ENCODE assay signal across 8 cellular contexts in genomic region chr1:155050560-155051341, GRCh38. TPM values are rescaled to one million over a fixed set of nuclear protein-coding genes. Genes with fewer than 3 reads are reported as not detected.
DNase-seq lines count a peak whose midpoint lies in the region; ATAC-seq, FAIRE-seq and TF ChIP-seq lines count a peak whose summit lies in the region.

Gene ADAM15 (plus strand): TSS chr1:155051316. CDS start chr1:155051387, 71 bp downstream.

- dilution Hi-C loops in endothelial cell of umbilical vein (cut with MboI; ENCODE audit: extremely low pct_ligation_motif_present, low sequenced_read_pairs): no loop called here

- H3K27me3 ChIP-seq in NT2/D1 (ENCODE audit: insufficient read depth, insufficient read length) (peaks cover 18% of the 10 kb centered on the region), endothelial cell of umbilical vein (ENCODE audit: control insufficient read depth in 2 of 2, insufficient read depth in 2 of 2, low read length in 2 of 2) (no peaks in the 10 kb centered on the region), mononuclear cell (ENCODE audit: insufficient read depth, low read length) (no peaks in the 10 kb centered on the region)

- peak; percentile 94 to 99 for TF ChIP-seq CTCF in endothelial cell of umbilical vein (IDR thresholded peaks at IDR 0.05; ENCODE audit: extremely low read depth in 1 of 2, insufficient read depth in 1 of 2, low read depth in 1 of 2, low read length in 2 of 2)

- peak within 1 kb of the TSS; percentile 99 for H3K9ac ChIP-seq in NT2/D1 (ENCODE audit: insufficient read length, low read depth)
- H3K9ac ChIP-seq in endothelial cell of umbilical vein (replicated peaks; ENCODE audit: extremely low read depth, insufficient read depth, low read length): peak within 1 kb of the TSS; percentile 46

- POLR2A ChIA-PET in endothelial cell of umbilical vein (lab: Charles Lee): interaction anchor here (0.7 to 1.6 kb wide), 2 partner anchors 34 to 142 kb away, joined by 3 to 4 read pairs; no protein-coding TSS in a partner anchor

- H4K20me1 ChIP-seq in endothelial cell of umbilical vein (replicated peaks; ENCODE audit: control insufficient read depth, extremely low read depth, insufficient read depth, low read length): no peaks in the 10 kb centered on the region

- peak; percentile 86 for FAIRE-seq in endothelial cell of umbilical vein (lab: Jason Lieb, UNC)

- no peaks in the 10 kb centered on the region for H3K9me1 ChIP-seq in endothelial cell of umbilical vein (replicated peaks; ENCODE audit: control insufficient read depth, extremely low read depth, insufficient read depth, low read length)

- BruUV-seq in endothelial cell of umbilical vein (replicated peaks; lab: Mats Ljungman, UMichigan): no TSS peak

- peak; percentile 33 for TF ChIP-seq POLR2A in GM19099 (IDR thresholded peaks at IDR 0.05; ENCODE audit: extremely low read depth, insufficient read length, low read depth)
- no peak for TF ChIP-seq POLR2A in endothelial cell of umbilical vein (IDR thresholded peaks at IDR 0.05; ENCODE audit: low read depth, low read length)

- peak; percentile 52 for ATAC-seq in HG03520 (IDR thresholded peaks at IDR 0.05; ENCODE audit: unreplicated experiment)

- H3K36me3 ChIP-seq in NT2/D1 (ENCODE audit: insufficient read depth, insufficient read length, low read length) (peaks cover 26% of the 10 kb centered on the region), endothelial cell of umbilical vein (ENCODE audit: control insufficient read depth in 2 of 2, extremely low read depth in 1 of 2, insufficient read depth in 2 of 2, low read length in 2 of 2) (peaks cover 0 to 7% of the 10 kb centered on the region in 2 experiments)

- no peaks in the 10 kb centered on the region for H3K9me3 ChIP-seq in NT2/D1 (ENCODE audit: insufficient read depth, low read length)
- no peaks in the 10 kb centered on the region for H3K9me3 ChIP-seq in endothelial cell of umbilical vein (replicated peaks; ENCODE audit: control insufficient read depth, insufficient read depth, low read length)
- no peaks in the 10 kb centered on the region for H3K9me3 ChIP-seq in mononuclear cell (ENCODE audit: low read depth, low read length)

- intact Hi-C loops in endothelial cell of umbilical vein (cut with micrococcal nuclease): loop anchor here (1.0 to 2.0 kb wide), 3 partner anchors 33 to 90 kb away; partner anchors contain the start of genes PYGO2 and ZBTB7B

- peaks cover 21% of the 10 kb centered on the region for H3K79me2 ChIP-seq in endothelial cell of umbilical vein (ENCODE audit: control insufficient read depth, insufficient read depth, low read length)

- DNase-seq in Ammon's horn (ENCODE audit: low spot score) (peak; percentile 82), NT2/D1 (ENCODE audit: low read depth, low spot score) (peak; percentile 82), endothelial cell of umbilical vein (ENCODE audit: low read depth, low spot score) (peak; percentile 81)
- DNase-seq in activated CD8-positive, alpha-beta memory T cell treated with anti-CD3 and anti-CD28 coated beads, Interleukin-2, amount 50 U/mL, for 48 hours: peak; percentile 93
- peak; percentile 71 to 72 for DNase-seq in stimulated activated CD8-positive, alpha-beta memory T cell treated with anti-CD3 and anti-CD28 coated beads, Interleukin-2, amount 100 ng/mL, for 48 hours (ENCODE audit: low read depth in 2 of 2)

- H3K27ac ChIP-seq in endothelial cell of umbilical vein (ENCODE audit: insufficient read depth, low read depth, low read length): peak within 1 kb of the TSS; percentile 53

- H3K4me1 ChIP-seq in NT2/D1 (ENCODE audit: insufficient read depth, insufficient read length) (peaks cover 36% of the 10 kb centered on the region), endothelial cell of umbilical vein (ENCODE audit: control insufficient read depth, extremely low read depth, insufficient read depth, low read length) (peaks cover 24% of the 10 kb centered on the region), mononuclear cell (ENCODE audit: insufficient read depth, low read length) (peaks cover 34% of the 10 kb centered on the region)

- peak within 1 kb of the TSS; percentile 86 for H3K4me2 ChIP-seq in endothelial cell of umbilical vein (ENCODE audit: insufficient read depth, low read length)

- CTCF ChIA-PET in endothelial cell of umbilical vein (lab: Charles Lee): interaction anchor here (0.5 to 6.1 kb wide), 36 partner anchors 8 to 143 kb away, joined by 3 to 59 read pairs (median 5); partner anchors contain the start of genes DCST1, DCST2, EFNA3 and EFNA4

- H2AFZ ChIP-seq in endothelial cell of umbilical vein (ENCODE audit: low read depth, low read length): peak within 1 kb of the TSS; percentile 73

- H3K4me3 ChIP-seq in NT2/D1 (ENCODE audit: insufficient read length, low read depth) (peak within 1 kb of the TSS; percentile 81), endothelial cell of umbilical vein (replicated peaks in 1 of 3; ENCODE audit: insufficient read depth in 1 of 3, low read depth in 1 of 3, low read length in 3 of 3) (peak within 1 kb of the TSS; percentile 66 to 75 (median 74)), mononuclear cell (ENCODE audit: low read length) (peak within 1 kb of the TSS; percentile 56)

TF ChIP-seq in endothelial cell of umbilical vein, 7 proteins besides CTCF, POLR2A, EP300 and RAD21:
- TF ChIP-seq GATA2 (IDR thresholded peaks at IDR 0.05; ENCODE audit: insufficient read depth, insufficient read length, low read depth, low read length) (no peak), EZH2 (IDR thresholded peaks at IDR 0.05; ENCODE audit: borderline replicate concordance, low read depth, low read length, severe bottlenecking) (no peak), MAX (IDR thresholded peaks at IDR 0.05; ENCODE audit: insufficient read depth, insufficient read length) (peak; percentile 30), JUN (IDR thresholded peaks at IDR 0.05; ENCODE audit: borderline replicate concordance, insufficient read depth, insufficient read length, low read depth) (no peak), POLR2AphosphoS5 (IDR thresholded peaks at IDR 0.05; ENCODE audit: insufficient read depth, low read depth, low read length) (no peak), FOS (IDR thresholded peaks at IDR 0.05; ENCODE audit: borderline replicate concordance, insufficient read depth, low read length) (no peak), MYC (IDR thresholded peaks at IDR 0.05; ENCODE audit: low read depth, low read length) (peak; percentile 46)

RNA-seq across cellular contexts. Expression of gene ADAM15, which starts in this region (rescaled TPM):
- 268 and 299 TPM in 2 replicates for total RNA-seq in endothelial cell of umbilical vein
- 295 and 397 TPM in 2 replicates for polyA plus RNA-seq in endothelial cell of umbilical vein
- polyA plus RNA-seq in endothelial cell of umbilical vein (2011; cell fraction: cytosol; rRNA removed): 175 and 217 TPM in 2 replicates
- 279 and 369 TPM in 2 replicates for polyA plus RNA-seq in endothelial cell of umbilical vein (2011; cell fraction: nucleus; rRNA removed)
- polyA plus RNA-seq in endothelial cell of umbilical vein (2012): 163 and 171 TPM in 2 replicates
- 240 and 273 TPM in 2 replicates for polyA minus RNA-seq in endothelial cell of umbilical vein
- polyA minus RNA-seq in endothelial cell of umbilical vein (2011; cell fraction: cytosol; rRNA and poly(A)+ RNA removed): 215 TPM
- polyA minus RNA-seq in endothelial cell of umbilical vein (2011; cell fraction: nucleus; rRNA and poly(A)+ RNA removed): 94.3 and 106 TPM in 2 replicates
- total RNA-seq in mononuclear cell: 25.1 TPM

Comparison
In these comparisons a context has a peak if more than half of its experiments do, and no peak if none do; other contexts are left out.
1. Peak in every context shown above with its lines: DNase-seq, ATAC-seq, H3K4me3 ChIP-seq and H3K27ac ChIP-seq.
2. RNA of gene ADAM15 (total RNA-seq): 268 to 299 TPM in endothelial cell of umbilical vein; 25.1 TPM in mononuclear cell (single experiment); every median in the first group is over 10 times any median in the second.